ENCODE assay signal across 15 cellular contexts in genomic region chr4:48360285-48360965, GRCh38. TPM values are rescaled to one million over a fixed set of nuclear protein-coding genes. Genes with fewer than 3 reads are reported as not detected.
A peak's percentile ranks its signal among the peaks of the same experiment; 100 is the strongest.
DNase-seq lines count a peak whose midpoint lies in the region; TF ChIP-seq lines count a peak whose summit lies in the region.
"Had no signal": no experiment of that assay in that cellular context is flagged by ENCODE, and none has a peak within 500 bp of the region (broad histone marks: within the 10 kb centered on the region; RNA-seq: fewer than 3 reads in every experiment).

No MANE protein-coding gene starts in this region.

- H3K27ac ChIP-seq in mesendoderm (ENCODE audit: low read depth, low read length) (no peak overlapping the region), uterus (no peak overlapping the region)
- H3K27ac ChIP-seq: C4-2B, tibial artery had no signal

- H3K4ac ChIP-seq in mesendoderm (ENCODE audit: low read depth, low read length) = no peak overlapping the region

- TF ChIP-seq CTCF in choroid plexus epithelial cell (conservative IDR thresholded peaks at IDR 0.05; ENCODE audit: low read depth, low read length) (no peak), uterus (IDR thresholded peaks at IDR 0.05) (no peak)

- H3K9me3 ChIP-seq in MG63 (no peaks in the 10 kb centered on the region), uterus (no peaks in the 10 kb centered on the region)
- H3K9me3 ChIP-seq: tibial artery had no signal

- no peaks in the 10 kb centered on the region for H3K79me1 ChIP-seq in mesendoderm (ENCODE audit: low read length)

- H3K18ac ChIP-seq in mesendoderm (ENCODE audit: low read length) = no peak overlapping the region

- H3K4me1 ChIP-seq in mesendoderm (ENCODE audit: control insufficient read depth, low read depth, low read length) = no peaks in the 10 kb centered on the region
- no peaks in the 10 kb centered on the region for H3K4me1 ChIP-seq in uterus

- H2AK5ac ChIP-seq in mesendoderm (ENCODE audit: low read length) = no peak overlapping the region

- DNase-seq in AG08396 (ENCODE audit: low spot score) (peak; percentile 69), MG63 (peak; percentile 4), choroid plexus epithelial cell (ENCODE audit: low read depth) (peak; percentile 87), mesendoderm (peak; percentile 12), uterus (no peak), NCI-H748 treated with DMSO at 0.1 percent for 48 hours (lab: John Stamatoyannopoulos, UW) (no peak), iPS-NIHi7 (ENCODE audit: extremely low spot score) (no peak)
- DNase-seq in activated naive CD4-positive, alpha-beta T cell treated with Interleukin-2 at 50 U/mL for 16 hours = no peak
- DNase-seq: activated T-cell treated with anti-CD3 and anti-CD28 coated beads, Interleukin-2, amount 50 U/mL, for 24 hours; glutamatergic neuron; NCI-H2081; retina; tibial artery had no signal

- no peak overlapping the region for H2BK5ac ChIP-seq in mesendoderm (ENCODE audit: low read length)

- no peak overlapping the region for H2BK15ac ChIP-seq in mesendoderm (replicated peaks; ENCODE audit: low read depth)

- H3K4me3 ChIP-seq in MG63 = no peak overlapping the region
- H3K4me3 ChIP-seq in choroid plexus epithelial cell (ENCODE audit: low read depth, low read length) = no peak overlapping the region
- no peak overlapping the region for H3K4me3 ChIP-seq in mesendoderm (ENCODE audit: low read length)
- H3K4me3 ChIP-seq in uterus = no peak overlapping the region
- H3K4me3 ChIP-seq: lung, tibial artery had no signal

- no peaks in the 10 kb centered on the region for H3K36me3 ChIP-seq in MG63
- no peaks in the 10 kb centered on the region for H3K36me3 ChIP-seq in mesendoderm (ENCODE audit: control insufficient read depth, insufficient read depth, low read length)
- H3K36me3 ChIP-seq in uterus = no peaks in the 10 kb centered on the region
- H3K36me3 ChIP-seq: tibial artery had no signal

- H3K27me3 ChIP-seq in MG63 = no peaks in the 10 kb centered on the region
- H3K27me3 ChIP-seq in mesendoderm (ENCODE audit: insufficient read depth, low read length, poor library complexity) = no peaks in the 10 kb centered on the region
- H3K27me3 ChIP-seq in uterus = no peaks in the 10 kb centered on the region
- H3K27me3 ChIP-seq: tibial artery had no signal

- intact Hi-C loops in uterus (cut with DNase I; ENCODE audit: low total_unique reads) = no loop called here

- no CpG with 5 or more reads among the region's 4 CpGs for WGBS in mesendoderm (ENCODE audit: extremely low coverage, insufficient coverage, low lambda C conversion rate)

- no peak overlapping the region for H2BK120ac ChIP-seq in mesendoderm (ENCODE audit: low read depth, low read length)

- H4K8ac ChIP-seq in mesendoderm (ENCODE audit: low read depth, low read length) = no peak overlapping the region

- no peak overlapping the region for H4K5ac ChIP-seq in mesendoderm (ENCODE audit: low read length)

- no peak overlapping the region for H3K23ac ChIP-seq in mesendoderm (ENCODE audit: low read length)

- H3K79me2 ChIP-seq in mesendoderm (ENCODE audit: control insufficient read depth, insufficient read depth, low read length) = peaks cover 4% of the 10 kb centered on the region

- no peak overlapping the region for H3K56ac ChIP-seq in mesendoderm (ENCODE audit: low read length)

- no peak for TF ChIP-seq POLR2A in uterus (IDR thresholded peaks at IDR 0.05)

- H3K9ac ChIP-seq in mesendoderm (ENCODE audit: low read length) = no peak overlapping the region

- H3K4me2 ChIP-seq in mesendoderm (ENCODE audit: low read length) = no peak overlapping the region

RNA-seq across cellular contexts. Expression of gene SLAIN2, which starts 19.1 kb away (rescaled TPM):
- total RNA-seq in MG63 (2014; rRNA removed; shearing (Covaris generic); ENCODE audit: low replicate concordance) = 14.5 and 18.2 TPM in 2 replicates
- 45.6 TPM for polyA plus RNA-seq in mesendoderm (2013, experiment 1 of 2)
- 44.0 TPM for polyA plus RNA-seq in mesendoderm (2013, experiment 2 of 2)
- total RNA-seq in uterus = 100 to 1,000 TPM in 1 of 4 donors, 10 to 100 TPM in 3; 20.0 to 120 (median 62.0) TPM

Comparison
In these comparisons a context has a peak if more than half of its experiments do, and no peak if none do; other contexts are left out.
1. DNase-seq: peak in AG08396 (single experiment), MG63 (single experiment), choroid plexus epithelial cell (single experiment) and mesendoderm (single experiment); none in activated naive CD4-positive, alpha-beta T cell treated with Interleukin-2 at 50 U/mL for 16 hours (single experiment), uterus (0 of 2), NCI-H748 treated with DMSO at 0.1 percent for 48 hours (single experiment) and iPS-NIHi7 (single experiment).